ENCODE assay signal across 8 cellular contexts in genomic region chr9:108478431-108478837, GRCh38.
DNase-seq lines count a peak whose midpoint lies in the region; ATAC-seq and TF ChIP-seq lines count a peak whose summit lies in the region.

No MANE protein-coding gene starts in this region.

- peaks cover 47% of the 10 kb centered on the region for H3F3A ChIP-seq in SK-N-SH (replicated peaks; ENCODE audit: insufficient read depth)

- CTCF ChIA-PET in SK-N-SH (lab: Yijun Ruan, JAX) = no interaction called here

- TF ChIP-seq EP300 in SK-N-SH (IDR thresholded peaks at IDR 0.05; ENCODE audit: borderline replicate concordance in 1 of 2, low read depth in 1 of 2, low read length in 1 of 2) = peak; percentile 76 to 98

- H3K36me3 ChIP-seq in SK-N-SH (replicated peaks in 1 of 2; ENCODE audit: control insufficient read depth in 1 of 2, insufficient read depth in 2 of 2, low read length in 1 of 2) (no peaks in the 10 kb centered on the region), mesodermal cell (ENCODE audit: control insufficient read depth, insufficient read depth, low read length) (no peaks in the 10 kb centered on the region)

- no peak overlapping the region for H2AFZ ChIP-seq in SK-N-SH (ENCODE audit: low read depth)

- no peaks in the 10 kb centered on the region for H3K79me2 ChIP-seq in SK-N-SH (ENCODE audit: insufficient read depth)

- H4K20me1 ChIP-seq in SK-N-SH (ENCODE audit: insufficient read depth) = no peaks in the 10 kb centered on the region

- peak overlapping the region; percentile 39 to 100; a peak in 3 of 4 replicates for H3K27ac ChIP-seq in SK-N-SH (ENCODE audit: low read depth in 2 of 2, low read length in 1 of 2)
- H3K27ac ChIP-seq in mesodermal cell (ENCODE audit: low read depth, low read length, severe bottlenecking) = peak overlapping the region; percentile 75

- no peaks in the 10 kb centered on the region for H3K9me2 ChIP-seq in SK-N-SH

- no peak for TF ChIP-seq RAD21 in SK-N-SH (IDR thresholded peaks at IDR 0.05; ENCODE audit: low read length)

- no peak for TF ChIP-seq CTCF in SK-N-SH (IDR thresholded peaks at IDR 0.05)

- H3K4me2 ChIP-seq in SK-N-SH = peak overlapping the region; percentile 91

- WGBS in SK-N-SH (ENCODE audit: low lambda C conversion rate) = 6% methylated on average over 8 of the region's 8 CpGs
- 74 to 86% methylated on average over 8 of the region's 8 CpGs for WGBS in mesodermal cell (ENCODE audit: insufficient coverage in 2 of 2), 2 experiments

- H3K9me3 ChIP-seq in SK-N-SH = no peaks in the 10 kb centered on the region
- peaks cover 6% of the 10 kb centered on the region for H3K9me3 ChIP-seq in mesodermal cell (ENCODE audit: control insufficient read depth, low read length)

- no peaks in the 10 kb centered on the region for H3K27me3 ChIP-seq in SK-N-SH (ENCODE audit: insufficient read depth)

- DNase-seq in SK-N-SH = no peak
- no peak for DNase-seq in ureter (ENCODE audit: low spot score)
- DNase-seq in activated CD4-positive, CD25-positive, alpha-beta regulatory T cell (lab: John Stamatoyannopoulos, UW) = no peak
- no peak for DNase-seq in NCI-H1092 treated with DMSO at 0.1 percent for 48 hours (lab: John Stamatoyannopoulos, UW)
- DNase-seq in NCI-H2081 treated with DMSO at 0.1 percent for 48 hours (lab: John Stamatoyannopoulos, UW) = no peak

- H3K4me3 ChIP-seq in SK-N-SH (ENCODE audit: low read depth in 2 of 2, low read length in 1 of 2) (peak overlapping the region in 1 of 2 experiments; percentile 22; a peak in 2 of 4 replicates), mesodermal cell (ENCODE audit: extremely low read depth, insufficient read depth, low read length, poor library complexity, severe bottlenecking) (no peak overlapping the region)

- POLR2A ChIA-PET in SK-N-SH (lab: Yijun Ruan, JAX) = no interaction called here

- H3K9ac ChIP-seq in SK-N-SH = peak overlapping the region; percentile 71; the same call in 1 of the 2 replicates

- ATAC-seq in GM18907 (IDR thresholded peaks at IDR 0.05; ENCODE audit: unreplicated experiment) (peak; percentile 33), HG02885 (IDR thresholded peaks at IDR 0.05; ENCODE audit: poor library complexity, unreplicated experiment) (peak; percentile 47)

- H3K4me1 ChIP-seq in SK-N-SH (ENCODE audit: control insufficient read depth in 1 of 2, insufficient read depth in 2 of 2, low read depth in 1 of 2, low read length in 1 of 2) (peaks cover 0 to 31% of the 10 kb centered on the region in 2 experiments), mesodermal cell (ENCODE audit: control insufficient read depth, insufficient read depth, low read length, poor library complexity, severe bottlenecking) (peaks cover 13% of the 10 kb centered on the region)

TF ChIP-seq in SK-N-SH, 30 proteins besides CTCF, POLR2A, EP300 and RAD21 (continues in another document):
- TF ChIP-seq FOXM1 (IDR thresholded peaks at IDR 0.05; ENCODE audit: low read depth) = peak; percentile 76
- no peak for TF ChIP-seq RCOR1 (IDR thresholded peaks at IDR 0.05; ENCODE audit: low read length)
- peak; percentile 97 for TF ChIP-seq TEAD4 (IDR thresholded peaks at IDR 0.05; ENCODE audit: borderline replicate concordance, insufficient read depth)
- peak; percentile 96 for TF ChIP-seq NFIC (IDR thresholded peaks at IDR 0.05; ENCODE audit: borderline replicate concordance)
- no peak for TF ChIP-seq EZH2phosphoT487 (IDR thresholded peaks at IDR 0.05; ENCODE audit: borderline replicate concordance, low read depth)
- peak; percentile 75; the same call in 1 of the 2 replicates for TF ChIP-seq RXRA (IDR thresholded peaks at IDR 0.05; ENCODE audit: borderline replicate concordance, low read depth)
- no peak for TF ChIP-seq GATA2 (CRISPR knock-in tag; IDR thresholded peaks at IDR 0.05)
- TF ChIP-seq FOXJ3 (CRISPR knock-in tag; IDR thresholded peaks at IDR 0.05) = no peak
- TF ChIP-seq, protein P1, sequence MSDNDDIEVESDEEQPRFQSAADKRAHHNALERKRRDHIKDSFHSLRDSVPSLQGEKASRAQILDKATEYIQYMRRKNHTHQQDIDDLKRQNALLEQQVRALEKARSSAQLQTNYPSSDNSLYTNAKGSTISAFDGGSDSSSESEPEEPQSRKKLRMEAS (IDR thresholded peaks at IDR 0.05; ENCODE audit: low read depth) = peak; percentile 74
- TF ChIP-seq SMC3 (IDR thresholded peaks at IDR 0.05; ENCODE audit: low read depth, low read length) = no peak
- TF ChIP-seq REST (IDR thresholded peaks at IDR 0.05; ENCODE audit: low read depth, low read length) = peak; percentile 73
- no peak for TF ChIP-seq MXI1 (IDR thresholded peaks at IDR 0.05; ENCODE audit: low read depth, low read length)
- TF ChIP-seq, protein P2, sequence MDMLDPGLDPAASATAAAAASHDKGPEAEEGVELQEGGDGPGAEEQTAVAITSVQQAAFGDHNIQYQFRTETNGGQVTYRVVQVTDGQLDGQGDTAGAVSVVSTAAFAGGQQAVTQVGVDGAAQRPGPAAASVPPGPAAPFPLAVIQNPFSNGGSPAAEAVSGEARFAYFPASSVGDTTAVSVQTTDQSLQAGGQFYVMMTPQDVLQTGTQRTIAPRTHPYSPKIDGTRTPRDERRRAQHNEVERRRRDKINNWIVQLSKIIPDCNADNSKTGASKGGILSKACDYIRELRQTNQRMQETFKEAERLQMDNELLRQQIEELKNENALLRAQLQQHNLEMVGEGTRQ (IDR thresholded peaks at IDR 0.05; ENCODE audit: borderline replicate concordance, low read depth, low read length) = no peak
- TF ChIP-seq MEF2A (IDR thresholded peaks at IDR 0.05; ENCODE audit: borderline replicate concordance, low read depth) = peak; percentile 80; the same call in 1 of the 2 replicates
- TF ChIP-seq IRF3 (IDR thresholded peaks at IDR 0.05; ENCODE audit: low read depth, low read length) = no peak
- TF ChIP-seq SIN3A (IDR thresholded peaks at IDR 0.05; ENCODE audit: borderline replicate concordance, low read depth, low read length) = peak; percentile 96
- no peak for TF ChIP-seq CHD2 (IDR thresholded peaks at IDR 0.05; ENCODE audit: low read length, partially characterized antibody)
- TF ChIP-seq FOSL2 (IDR thresholded peaks at IDR 0.05; ENCODE audit: borderline replicate concordance, low read depth) = peak; percentile 95
- no peak for TF ChIP-seq RFX5 (IDR thresholded peaks at IDR 0.05; ENCODE audit: low read length)
- peak; percentile 10; the same call in 1 of the 2 replicates for TF ChIP-seq USF1 (IDR thresholded peaks at IDR 0.05; ENCODE audit: borderline replicate concordance, low read depth)
- peak; percentile 99 for TF ChIP-seq TCF12 (IDR thresholded peaks at IDR 0.05)
- TF ChIP-seq PBX3 (IDR thresholded peaks at IDR 0.05) = peak; percentile 100
- TF ChIP-seq TAF1 (IDR thresholded peaks at IDR 0.05; ENCODE audit: borderline replicate concordance, low read depth, low read length) = peak; percentile 54; the same call in 1 of the 2 replicates
- TF ChIP-seq ELF1 (IDR thresholded peaks at IDR 0.05) = peak; percentile 26; the same call in 1 of the 2 replicates
